37 cellular contexts compared by ENCODE assay signal in the genomic region with DNA sequence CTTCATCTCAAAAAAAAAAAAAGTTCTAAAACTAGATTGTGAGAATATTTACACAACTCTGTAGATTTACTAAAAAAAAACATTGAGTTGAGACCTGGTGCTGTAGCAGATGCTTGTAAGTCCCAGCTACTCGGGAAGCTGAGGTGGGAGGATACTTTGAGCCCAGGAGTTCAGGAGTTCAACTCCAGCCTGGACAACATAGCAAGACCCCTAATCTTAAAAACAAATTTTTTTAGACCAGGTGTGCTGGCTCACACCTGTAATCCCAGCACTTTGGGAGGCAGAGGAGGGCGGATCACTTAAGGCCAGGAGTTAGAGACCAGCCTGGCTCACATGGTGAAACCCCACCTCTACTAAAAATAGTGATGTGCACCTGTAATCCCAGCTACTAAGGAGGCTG.
A peak's percentile ranks its signal among the peaks of the same experiment; 100 is the strongest.
DNase-seq lines count a peak whose midpoint lies in the region; ATAC-seq, FAIRE-seq and TF ChIP-seq lines count a peak whose summit lies in the region.
"Had no signal": no experiment of that assay in that cellular context is flagged by ENCODE, and none has a peak within 500 bp of the region (broad histone marks: within the 10 kb centered on the region; RNA-seq: fewer than 3 reads in every experiment).

No MANE protein-coding gene starts in this region.

- H3K36me3 Mint-ChIP-seq in WTC11, result peaks cover 57% of the 10 kb centered on the region
- H3K36me3 Mint-ChIP-seq in central memory CD8-positive, alpha-beta T cell (ENCODE audit: insufficient read depth), result peaks cover 22% of the 10 kb centered on the region

- TF ChIP-seq EP300 in HepG2 (IDR thresholded peaks at IDR 0.05; ENCODE audit: low read depth in 2 of 2, low read length in 2 of 2) (no peak), HepG2 (CRISPR knock-in tag; IDR thresholded peaks at IDR 0.05; ENCODE audit: borderline replicate concordance) (no peak), K562 (IDR thresholded peaks at IDR 0.05; ENCODE audit: low read length) (no peak)

- H3K79me2 ChIP-seq in HepG2 (ENCODE audit: insufficient read depth, low read length) (no peaks in the 10 kb centered on the region), K562 (ENCODE audit: control insufficient read depth, insufficient read depth, low read length) (no peaks in the 10 kb centered on the region)

- FAIRE-seq in HepG2 (lab: Jason Lieb, UNC) (no peak), K562 (lab: Jason Lieb, UNC) (no peak)
- FAIRE-seq: A204.1, A549, D721Med had no signal

- H3K27me3 Mint-ChIP-seq in WTC11 (ENCODE audit: low read depth), result no peaks in the 10 kb centered on the region
- H3K27me3 Mint-ChIP-seq in central memory CD8-positive, alpha-beta T cell, result no peaks in the 10 kb centered on the region
- H3K27me3 Mint-ChIP-seq: B cell; CD4-positive, alpha-beta memory T cell; CD4-positive, alpha-beta T cell; CD4-positive, CD25-positive, alpha-beta regulatory T cell; CD8-positive, alpha-beta memory T cell had no signal

- H3K9me3 Mint-ChIP-seq in WTC11, result peaks cover 36% of the 10 kb centered on the region
- H3K9me3 Mint-ChIP-seq in central memory CD8-positive, alpha-beta T cell, result peaks cover 12% of the 10 kb centered on the region

- no peaks in the 10 kb centered on the region for H3K4me1 Mint-ChIP-seq in WTC11
- H3K4me1 Mint-ChIP-seq in central memory CD8-positive, alpha-beta T cell, result peaks cover 8% of the 10 kb centered on the region

- no peaks in the 10 kb centered on the region for H4K20me1 ChIP-seq in HepG2 (ENCODE audit: insufficient read depth, low read length)
- H4K20me1 ChIP-seq in K562 (replicated peaks; ENCODE audit: control insufficient read depth, insufficient read depth, low read length), result no peaks in the 10 kb centered on the region
- H4K20me1 ChIP-seq: BLaER1 had no signal

- H3K4me3 ChIP-seq in HepG2 (replicated peaks in 1 of 3; ENCODE audit: insufficient read depth in 1 of 3, low read depth in 2 of 3, low read length in 3 of 3) (no peak overlapping the region), right lobe of liver (no peak overlapping the region), K562 (no peak overlapping the region)
- H3K4me3 ChIP-seq: A549; BLaER1; BLaER1 treated with 17β-estradiol and CSF1 and Interleukin-3, amounts not matched to agents 10 nM and 100 nM had no signal

- POLR2A ChIA-PET in HepG2 (lab: Yijun Ruan, JAX), result no interaction called here
- POLR2A ChIA-PET in WTC11 (lab: Charles Lee), result no interaction called here
- POLR2A ChIA-PET in K562 (lab: Yijun Ruan, JAX), result interaction anchor here (1.4 kb wide), 1 partner anchor 20 kb away, joined by 3 read pairs; no protein-coding TSS in a partner anchor

- WGBS in HepG2 (ENCODE audit: low lambda C conversion rate), result 92% methylated on average over 2 of the region's 2 CpGs
- 93% methylated on average over 2 of the region's 2 CpGs for WGBS in right lobe of liver (ENCODE audit: insufficient coverage, low coverage, low lambda C conversion rate, missing lambda C conversion rate)
- 90% methylated on average over 2 of the region's 2 CpGs for WGBS in K562 (ENCODE audit: insufficient coverage, low coverage, missing lambda C conversion rate)

- H3K36me3 ChIP-seq in HepG2 (replicated peaks in 1 of 2; ENCODE audit: control insufficient read depth in 1 of 2, insufficient read depth in 2 of 2, low read length in 2 of 2), result peaks cover 3 to 22% of the 10 kb centered on the region in 2 experiments; a peak in 3 of 5 replicates
- peaks cover 0 to 8% (median 3%) of the 10 kb centered on the region in 4 donors for H3K36me3 ChIP-seq in right lobe of liver
- H3K36me3 ChIP-seq in K562 (ENCODE audit: control insufficient read depth, insufficient read depth, low read length), result peaks cover 23% of the 10 kb centered on the region

- H3K9me1 ChIP-seq in K562 (ENCODE audit: control insufficient read depth, insufficient read depth, low read length), result no peaks in the 10 kb centered on the region

- H3K9me3 ChIP-seq in HepG2 (ENCODE audit: low read length) (peaks cover 13% of the 10 kb centered on the region), right lobe of liver (no peaks in the 10 kb centered on the region), K562 (replicated peaks; ENCODE audit: control insufficient read depth, insufficient read depth, low read depth, low read length) (peaks cover 3% of the 10 kb centered on the region; the same call in 1 of the 2 replicates)
- H3K9me3 ChIP-seq: BE2C had no signal

- H3K4me2 ChIP-seq in HepG2 (ENCODE audit: low read depth, low read length) (no peak overlapping the region), K562 (ENCODE audit: insufficient read depth, low read length) (no peak overlapping the region)
- H3K4me2 ChIP-seq: A549; BLaER1; BLaER1 treated with 17β-estradiol and CSF1 and Interleukin-3, amounts not matched to agents 10 nM and 100 nM had no signal

- TF ChIP-seq CTCF in HepG2 (CRISPR knock-in tag; IDR thresholded peaks at IDR 0.05), result no peak
- no peak for TF ChIP-seq CTCF in right lobe of liver (IDR thresholded peaks at IDR 0.05)
- no peak for TF ChIP-seq CTCF in WTC11 (IDR thresholded peaks at IDR 0.05)
- TF ChIP-seq CTCF in K562 (IDR thresholded peaks at IDR 0.05 in 2 of 3, conservative IDR thresholded peaks at IDR 0.05 in 1 of 3; ENCODE audit: insufficient read depth in 2 of 3, low read depth in 1 of 3, low read length in 3 of 3), result no peak

- H3K27ac ChIP-seq in HepG2 (ENCODE audit: extremely low read length, insufficient read depth, low read length) (no peak overlapping the region), right lobe of liver (no peak overlapping the region), K562 (ENCODE audit: extremely low read depth, low read depth, low read length) (no peak overlapping the region)
- H3K27ac ChIP-seq: 22Rv1; A549; BLaER1; BLaER1 treated with 17β-estradiol and CSF1 and Interleukin-3, amounts not matched to agents 10 nM and 100 nM; C4-2B had no signal

- intact Hi-C loops in HepG2 (cut with micrococcal nuclease; ENCODE audit: unreplicated experiment), result no loop called here
- intact Hi-C loops in right lobe of liver (cut with DNase I), result no loop called here
- intact Hi-C loops in K562 (cut with micrococcal nuclease), result no loop called here

- no peak for ATAC-seq in HepG2
- ATAC-seq in right lobe of liver, result no peak
- ATAC-seq in WTC11, result no peak
- no peak for ATAC-seq in K562
- no peak for ATAC-seq in central memory CD8-positive, alpha-beta T cell (replicated peaks; ENCODE audit: extremely low read depth, poor library complexity, severe bottlenecking)
- ATAC-seq in HG03378 (IDR thresholded peaks at IDR 0.05; ENCODE audit: unreplicated experiment), result no peak
- ATAC-seq: A549; CD8-positive, alpha-beta T cell had no signal

- CTCF ChIA-PET in HepG2 (lab: Yijun Ruan, JAX; ENCODE audit: low intra/inter-chr PET ratio, low total read pairs) (no interaction called here), WTC11 (lab: Charles Lee) (interaction anchor here (0.7 to 2.7 kb wide), 2 partner anchors 13 to 15 kb away, joined by 4 to 9 read pairs; no protein-coding TSS in a partner anchor), K562 (lab: Yijun Ruan, JAX; ENCODE audit: low intra/inter-chr PET ratio) (interaction anchor here (0.6 kb wide), 1 partner anchor 1063 kb away, joined by 4 read pairs; no protein-coding TSS in a partner anchor)

- H3K4me1 ChIP-seq in HepG2 (ENCODE audit: insufficient read depth, low read length) (no peaks in the 10 kb centered on the region), right lobe of liver (no peaks in the 10 kb centered on the region), K562 (replicated peaks in 1 of 2; ENCODE audit: control insufficient read depth in 2 of 2, insufficient read depth in 2 of 2, low read length in 2 of 2) (no peaks in the 10 kb centered on the region)
- H3K4me1 ChIP-seq: A549, BE2C, BLaER1, Caco-2 had no signal

- BruUV-seq in HepG2 (replicated peaks; lab: Mats Ljungman, UMichigan) (no TSS peak), K562 (replicated peaks; lab: Mats Ljungman, UMichigan) (no TSS peak)

- H3K27ac Mint-ChIP-seq in WTC11, result no peak overlapping the region
- peak overlapping the region; percentile 41 for H3K27ac Mint-ChIP-seq in central memory CD8-positive, alpha-beta T cell (ENCODE audit: low read depth)
- H3K27ac Mint-ChIP-seq: B cell; CD4-positive, alpha-beta T cell; CD8-positive, alpha-beta T cell had no signal

- no peak overlapping the region for H3K4me3 Mint-ChIP-seq in WTC11
- no peak overlapping the region for H3K4me3 Mint-ChIP-seq in central memory CD8-positive, alpha-beta T cell
- H3K4me3 Mint-ChIP-seq: B cell; CD14-positive monocyte; CD4-positive, alpha-beta memory T cell; CD4-positive, alpha-beta T cell; CD4-positive, CD25-positive, alpha-beta regulatory T cell; CD8-positive, alpha-beta memory T cell; CD8-positive, alpha-beta T cell had no signal

- no peak for DNase-seq in HepG2 (ENCODE audit: low spot score)
- DNase-seq in right lobe of liver, result no peak
- DNase-seq in WTC11 (ENCODE audit: low spot score), result no peak
- no peak for DNase-seq in K562 (ENCODE audit: extremely low read depth in 1 of 4, low spot score in 3 of 4)
- DNase-seq in central memory CD8-positive, alpha-beta T cell (ENCODE audit: low spot score in 2 of 2), result no peak
- no peak for DNase-seq in NCI-H526 (lab: John Stamatoyannopoulos, UW)
- DNase-seq in superior temporal gyrus (ENCODE audit: extremely low spot score), result no peak
- DNase-seq: 8988T; ACHN; AML-193; BE2C; C1 segment of cervical spinal cord; Caco-2; Calu3; CD4-positive, alpha-beta memory T cell; CD4-positive, alpha-beta T cell; CD4-positive, CD25-positive, alpha-beta regulatory T cell; CD8-positive, alpha-beta memory T cell; CD8-positive, alpha-beta T cell; COR-L47; DMS 273 treated with DMSO at 0.1 percent for 48 hours; DMS153; DMS53; DMS79; DMS79 treated with DMSO at 0.1 percent for 48 hours; DND-41; EL had no signal

- in situ Hi-C loops in HepG2 (cut with HindIII; ENCODE audit: extremely low pct_ligation_motif_present, low pct_unique_long_range_greater_than_20kb) (no loop called here), K562 (cut with MboI) (no loop called here)

- TF ChIP-seq RAD21 in HepG2 (CRISPR knock-in tag; IDR thresholded peaks at IDR 0.05) (no peak), K562 (CRISPR knock-in tag; conservative IDR thresholded peaks at IDR 0.05 in 1 of 2, IDR thresholded peaks at IDR 0.05 in 1 of 2) (no peak)

- H3K9ac ChIP-seq in HepG2 (ENCODE audit: insufficient read depth, low read depth, low read length) (no peak overlapping the region), K562 (ENCODE audit: insufficient read depth in 1 of 2, low read depth in 2 of 2, low read length in 2 of 2) (no peak overlapping the region)
- H3K9ac ChIP-seq: BLaER1; BLaER1 treated with 17β-estradiol and CSF1 and Interleukin-3, amounts not matched to agents 10 nM and 100 nM had no signal

- no peaks in the 10 kb centered on the region for H3K27me3 ChIP-seq in HepG2 (ENCODE audit: control insufficient read depth in 1 of 2, insufficient read depth in 2 of 2, low read length in 2 of 2)
- H3K27me3 ChIP-seq in right lobe of liver, result no peaks in the 10 kb centered on the region
- H3K27me3 ChIP-seq in K562 (ENCODE audit: control insufficient read depth in 2 of 2, insufficient read depth in 2 of 2, low read length in 2 of 2), result no peaks in the 10 kb centered on the region
- H3K27me3 ChIP-seq: BE2C; BLaER1; BLaER1 treated with 17β-estradiol and CSF1 and Interleukin-3, amounts not matched to agents 10 nM and 100 nM had no signal

- no peak for TF ChIP-seq POLR2A in HepG2 (IDR thresholded peaks at IDR 0.05; ENCODE audit: insufficient read depth in 1 of 2, low read depth in 2 of 2, low read length in 2 of 2)
- TF ChIP-seq POLR2A in right lobe of liver (IDR thresholded peaks at IDR 0.05), result no peak
- no peak for TF ChIP-seq POLR2A in K562 (conservative IDR thresholded peaks at IDR 0.05)

- H2AFZ ChIP-seq in HepG2 (ENCODE audit: low read length), result no peak overlapping the region
- H2AFZ ChIP-seq in K562 (ENCODE audit: low read depth, low read length), result no peak overlapping the region
